Comparison of ENCODE assay signal across 20 cellular contexts in genomic region chr12:28114488-28114887, GRCh38.
DNase-seq lines count a peak whose midpoint lies in the region; TF ChIP-seq lines count a peak whose summit lies in the region.
"Had no signal": no experiment of that assay in that cellular context is flagged by ENCODE, and none has a peak within 500 bp of the region (broad histone marks: within the 10 kb centered on the region; RNA-seq: fewer than 3 reads in every experiment).

No MANE protein-coding gene starts in this region.

- no peaks in the 10 kb centered on the region for H3K36me3 ChIP-seq in smooth muscle cell (ENCODE audit: low read depth)
- H3K36me3 ChIP-seq: BLaER1 treated with 17β-estradiol and CSF1 and Interleukin-3, amounts not matched to agents 10 nM and 100 nM had no signal

- TF ChIP-seq CTCF in epithelial cell of proximal tubule (conservative IDR thresholded peaks at IDR 0.05; ENCODE audit: low read depth, low read length) (no peak), smooth muscle cell (IDR thresholded peaks at IDR 0.05; ENCODE audit: borderline replicate concordance, insufficient read depth, poor library complexity, severe bottlenecking) (no peak)

- H3K4me3 ChIP-seq in epithelial cell of proximal tubule (ENCODE audit: low read depth, low read length) (no peak overlapping the region), smooth muscle cell (no peak overlapping the region)
- H3K4me3 ChIP-seq: BLaER1 treated with 17β-estradiol and CSF1 and Interleukin-3, amounts not matched to agents 10 nM and 100 nM had no signal

- H3K4me1 ChIP-seq in smooth muscle cell (ENCODE audit: low read depth), result no peaks in the 10 kb centered on the region
- H3K4me1 ChIP-seq: BLaER1 treated with 17β-estradiol and CSF1 and Interleukin-3, amounts not matched to agents 10 nM and 100 nM had no signal

- H4K20me1 ChIP-seq in smooth muscle cell (ENCODE audit: low read depth), result no peaks in the 10 kb centered on the region
- H4K20me1 ChIP-seq: BLaER1 treated with 17β-estradiol and CSF1 and Interleukin-3, amounts not matched to agents 10 nM and 100 nM had no signal

- no peaks in the 10 kb centered on the region for H3K79me2 ChIP-seq in smooth muscle cell (ENCODE audit: low read depth)

- peak; percentile 8 for DNase-seq in H4 (ENCODE audit: low spot score)
- DNase-seq in RKO (ENCODE audit: low spot score), result peak; percentile 8
- DNase-seq in epithelial cell of proximal tubule (ENCODE audit: low read depth), result peak; percentile 22
- no peak for DNase-seq in smooth muscle cell (lab: John Stamatoyannopoulos, UW; ENCODE audit: unreplicated experiment)
- DNase-seq in activated naive CD4-positive, alpha-beta T cell (lab: John Stamatoyannopoulos, UW), result no peak
- no peak for DNase-seq in NCI-H2029 (lab: John Stamatoyannopoulos, UW)
- DNase-seq in RPMI8226, result no peak
- DNase-seq: activated B cell treated with CpG ODN at 0.5 μM for 24 hours; activated CD8-positive, alpha-beta T cell treated with anti-CD3 and anti-CD28 coated beads, Interleukin-2, amount 10 ng/mL, durations not matched to agents 7 days and 5 days; activated T-cell treated with anti-CD3 and anti-CD28 coated beads, Interleukin-2, amount 50 U/mL, for 48 hours; caudate nucleus; DMS 273 treated with DMSO at 0.1 percent for 48 hours; left cardiac atrium; midbrain; NCI-H187 treated with DMSO at 0.1 percent for 48 hours; NCI-H446 treated with DMSO at 0.1 percent for 48 hours; NK-92 treated with Interleukin-12 subunit alpha and Interleukin-12 subunit beta, amount 100 ng/mL, for 24 hours; SHP77; stimulated activated naive B cell treated with anti-CD40 and anti-IgM and Interleukin-4, amounts not matched to agents 10 μg/mL and 1 μg/mL and 100 μg/mL, for 72 hours had no signal

- no peaks in the 10 kb centered on the region for H3K27me3 ChIP-seq in smooth muscle cell (ENCODE audit: low read depth)
- H3K27me3 ChIP-seq: BLaER1 treated with 17β-estradiol and CSF1 and Interleukin-3, amounts not matched to agents 10 nM and 100 nM had no signal

- WGBS in smooth muscle cell (ENCODE audit: low lambda C conversion rate), result 69% methylated on average over 2 of the region's 2 CpGs

- H3K27ac ChIP-seq in smooth muscle cell (ENCODE audit: low read depth), result no peak overlapping the region
- H3K27ac ChIP-seq: BLaER1 treated with 17β-estradiol and CSF1 and Interleukin-3, amounts not matched to agents 10 nM and 100 nM had no signal

- H3K4me2 ChIP-seq in smooth muscle cell, result no peak overlapping the region
- H3K4me2 ChIP-seq: BLaER1 treated with 17β-estradiol and CSF1 and Interleukin-3, amounts not matched to agents 10 nM and 100 nM had no signal

- no peaks in the 10 kb centered on the region for H3K9me3 ChIP-seq in smooth muscle cell (replicated peaks; ENCODE audit: low read depth)
- H3K9me3 ChIP-seq: BLaER1 treated with 17β-estradiol and CSF1 and Interleukin-3, amounts not matched to agents 10 nM and 100 nM had no signal

- H3F3A ChIP-seq in smooth muscle cell (ENCODE audit: low read depth), result no peaks in the 10 kb centered on the region

- no peak overlapping the region for H3K9ac ChIP-seq in smooth muscle cell (ENCODE audit: low read depth)
- H3K9ac ChIP-seq: BLaER1 treated with 17β-estradiol and CSF1 and Interleukin-3, amounts not matched to agents 10 nM and 100 nM had no signal

- peak overlapping the region; percentile 22 for H2AFZ ChIP-seq in smooth muscle cell (ENCODE audit: low read depth)

Comparison
In these comparisons a context has a peak if more than half of its experiments do, and no peak if none do; other contexts are left out.
1. DNase-seq: peak in H4 (single experiment), RKO (single experiment) and epithelial cell of proximal tubule (single experiment); none in smooth muscle cell (single experiment), activated naive CD4-positive, alpha-beta T cell (0 of 4), NCI-H2029 (single experiment) and RPMI8226 (single experiment).